ENCODE assay signal across 8 cellular contexts in genomic region chr10:62811159-62811875, GRCh38. TPM values are rescaled to one million over a fixed set of nuclear protein-coding genes. Genes with fewer than 3 reads are reported as not detected.
A peak's percentile ranks its signal among the peaks of the same experiment; 100 is the strongest.
DNase-seq lines count a peak whose midpoint lies in the region; ATAC-seq and TF ChIP-seq lines count a peak whose summit lies in the region.

No MANE protein-coding gene starts in this region.

- no peaks in the 10 kb centered on the region for H3K9me3 ChIP-seq in OCI-LY7 (ENCODE audit: low read length)

- H3K4me1 ChIP-seq in OCI-LY7 (ENCODE audit: insufficient read depth, low read length, poor library complexity, severe bottlenecking): peaks cover 41% of the 10 kb centered on the region

- peaks cover 42% of the 10 kb centered on the region for H3K79me2 ChIP-seq in OCI-LY7 (ENCODE audit: insufficient read depth, low read depth, low read length)

- peaks cover 48% of the 10 kb centered on the region for H3K36me3 ChIP-seq in OCI-LY7 (ENCODE audit: insufficient read depth, low read length)

- TF ChIP-seq CTCF in GM10266 (IDR thresholded peaks at IDR 0.05; ENCODE audit: control insufficient read depth, insufficient read depth, low read depth, missing control alignments) (no peak), OCI-LY7 (conservative IDR thresholded peaks at IDR 0.05; ENCODE audit: low read length) (no peak), osteocyte (IDR thresholded peaks at IDR 0.05) (no peak), omental fat pad (IDR thresholded peaks at IDR 0.05) (no peak)

- H3K27me3 Mint-ChIP-seq in central memory CD8-positive, alpha-beta T cell: peaks cover 34% of the 10 kb centered on the region
- H3K27me3 Mint-ChIP-seq in osteocyte (ENCODE audit: unreplicated experiment): peaks cover 19% of the 10 kb centered on the region

- no peaks in the 10 kb centered on the region for H3K9me2 ChIP-seq in OCI-LY7 (ENCODE audit: insufficient read depth, low read length)

- H3K4me2 ChIP-seq in OCI-LY7 (ENCODE audit: low read length): peak overlapping the region; percentile 2; the same call in 1 of the 2 replicates

- POLR2A ChIA-PET in OCI-LY7 (lab: Charles Lee): interaction anchor here (0.6 to 1.4 kb wide), 3 partner anchors 32 to 277 kb away, joined by 3 to 5 read pairs (median 3); no protein-coding TSS in a partner anchor

- H2AFZ ChIP-seq in OCI-LY7 (ENCODE audit: low read length): no peak overlapping the region

- intact Hi-C loops in OCI-LY7 (cut with micrococcal nuclease; ENCODE audit: unreplicated experiment): loop anchor here (10.0 kb wide), 1 partner anchor 713 kb away; the partner anchor contains the start of gene REEP3

- H3K9me3 Mint-ChIP-seq in central memory CD8-positive, alpha-beta T cell: no peaks in the 10 kb centered on the region
- H3K9me3 Mint-ChIP-seq in osteocyte (ENCODE audit: unreplicated experiment): no peaks in the 10 kb centered on the region

- H4K20me1 ChIP-seq in OCI-LY7 (ENCODE audit: insufficient read depth, low read length): peaks cover 38% of the 10 kb centered on the region

- BruUV-seq in OCI-LY7 (replicated peaks; lab: Mats Ljungman, UMichigan): no TSS peak

- H3K36me3 Mint-ChIP-seq in central memory CD8-positive, alpha-beta T cell (ENCODE audit: insufficient read depth): peaks cover 8% of the 10 kb centered on the region
- H3K36me3 Mint-ChIP-seq in osteocyte (ENCODE audit: unreplicated experiment): peaks cover 6% of the 10 kb centered on the region

- H3K27ac Mint-ChIP-seq in central memory CD8-positive, alpha-beta T cell (ENCODE audit: low read depth): peak overlapping the region; percentile 70
- H3K27ac Mint-ChIP-seq in osteocyte (ENCODE audit: unreplicated experiment): no peak overlapping the region

- H3K27ac ChIP-seq in OCI-LY7 (ENCODE audit: low read depth, low read length, poor library complexity, severe bottlenecking): no peak overlapping the region

- peak; percentile 88 for DNase-seq in GM10266 (ENCODE audit: extremely low spot score)
- DNase-seq in OCI-LY7 (ENCODE audit: low spot score): no peak
- DNase-seq in central memory CD8-positive, alpha-beta T cell (ENCODE audit: low spot score in 2 of 2): no peak
- no peak for DNase-seq in osteocyte (ENCODE audit: extremely low spot score, unreplicated experiment)
- DNase-seq in Ammon's horn (ENCODE audit: low spot score): no peak
- no peak for DNase-seq in omental fat pad (ENCODE audit: low spot score)
- no peak for DNase-seq in DMS 273 treated with DMSO at 0.1 percent for 48 hours (lab: John Stamatoyannopoulos, UW)

- CTCF ChIA-PET in OCI-LY7 (lab: Charles Lee; ENCODE audit: unreplicated experiment): no interaction called here

- ATAC-seq in GM21576 (IDR thresholded peaks at IDR 0.05; ENCODE audit: unreplicated experiment): peak; percentile 32
- ATAC-seq in central memory CD8-positive, alpha-beta T cell (replicated peaks; ENCODE audit: extremely low read depth, poor library complexity, severe bottlenecking): no peak
- no peak for ATAC-seq in omental fat pad (ENCODE audit: low FRiP score)

- peaks cover 68% of the 10 kb centered on the region for H3K4me1 Mint-ChIP-seq in central memory CD8-positive, alpha-beta T cell
- peaks cover 29% of the 10 kb centered on the region for H3K4me1 Mint-ChIP-seq in osteocyte (ENCODE audit: unreplicated experiment)

- H3K4me3 Mint-ChIP-seq in central memory CD8-positive, alpha-beta T cell: no peak overlapping the region
- H3K4me3 Mint-ChIP-seq in osteocyte (ENCODE audit: unreplicated experiment): no peak overlapping the region

- no peak overlapping the region for H3K4me3 ChIP-seq in OCI-LY7 (ENCODE audit: low read depth, low read length, poor library complexity, severe bottlenecking)

RNA-seq across cellular contexts. Expression of gene EGR2, which starts 4.8 kb away (rescaled TPM):
- 0.08 TPM in 1 of 2 replicates, not detected in the other for total RNA-seq in OCI-LY7 (2014; rRNA removed; shearing (Covaris generic))
- 0.19 and 0.30 TPM in 2 replicates for total RNA-seq in OCI-LY7 (2022)
- 5.4 and 11.7 TPM in 2 replicates for total RNA-seq in osteocyte
- 10 to 100 TPM in 1 of 4 donors, 1 to 10 TPM in 3; 5.0 to 11.6 (median 5.7) TPM for total RNA-seq in omental fat pad

RNA-seq across cellular contexts. Expression of gene ADO, which starts 6.8 kb away (rescaled TPM):
- total RNA-seq in OCI-LY7 (2014; rRNA removed; shearing (Covaris generic)): 33.1 and 43.1 TPM in 2 replicates
- total RNA-seq in OCI-LY7 (2022): 30.3 and 33.9 TPM in 2 replicates
- 17.5 and 17.6 TPM in 2 replicates for total RNA-seq in osteocyte
- total RNA-seq in omental fat pad: 10 to 100 TPM; 16.6 to 28.5 (median 20.6) TPM
